In the genomic region with DNA sequence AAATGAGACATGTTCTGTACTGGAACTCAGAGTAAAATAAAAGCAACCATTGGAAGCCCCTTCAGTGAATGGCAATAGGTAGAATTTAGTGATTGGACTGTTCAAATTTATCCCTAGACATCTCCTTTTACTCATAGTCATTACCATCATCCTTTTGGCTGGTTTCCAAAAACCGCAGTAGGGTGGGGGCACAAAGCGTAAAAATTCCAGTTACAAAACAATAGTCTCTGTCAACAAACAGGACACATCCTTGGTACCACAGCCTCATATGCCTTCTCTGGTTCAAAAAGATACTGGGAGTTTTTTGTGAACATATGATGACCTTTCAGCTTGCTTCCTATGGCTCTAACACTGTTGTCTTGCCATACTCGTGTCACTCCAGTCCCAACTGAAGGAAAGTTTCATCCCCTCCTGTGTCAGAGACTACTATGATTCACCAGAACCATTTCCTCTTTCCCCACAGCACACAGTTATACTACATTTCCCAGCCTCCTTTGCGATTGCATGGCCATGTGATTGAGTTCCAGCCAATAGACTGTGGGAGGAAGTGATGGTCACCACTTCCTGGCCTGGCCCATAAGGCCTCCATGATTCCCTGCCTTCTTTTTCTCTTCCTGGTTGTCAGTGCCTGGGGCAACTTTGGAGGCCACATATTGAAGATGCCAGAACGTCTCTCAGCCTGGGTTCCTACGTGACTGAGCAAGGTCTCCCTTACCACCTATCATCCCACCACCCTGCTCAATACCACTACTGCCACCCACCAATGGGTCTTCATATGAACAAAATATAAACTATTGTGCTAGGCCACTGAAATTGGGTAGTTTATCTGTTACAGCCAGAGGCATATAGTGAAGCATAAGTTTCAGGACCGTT, we compare ENCODE assay signal across 1 cellular context.
TF ChIP-seq lines count a peak whose summit lies in the region.

No MANE protein-coding gene starts in this region.

TF ChIP-seq in K562, 482 proteins besides CTCF, POLR2A, EP300 and RAD21 (continued from another document and continues in another):
- TF ChIP-seq USF1 (CRISPR knock-in tag; IDR thresholded peaks at IDR 0.05), result peak; percentile 98
- peak; percentile 59 for TF ChIP-seq ASH1L (IDR thresholded peaks at IDR 0.05; ENCODE audit: borderline replicate concordance, low read depth, partially characterized antibody)
- TF ChIP-seq ATF7 (IDR thresholded peaks at IDR 0.05), result peak; percentile 44; the same call in 1 of the 2 replicates
- no peak for TF ChIP-seq SMC3 (conservative IDR thresholded peaks at IDR 0.05; ENCODE audit: insufficient read depth, low read depth, low read length)
- no peak for TF ChIP-seq TBP (optimal IDR thresholded peaks at IDR 0.05; ENCODE audit: low read depth, low read length)
- TF ChIP-seq ZNF764 (CRISPR knock-in tag; IDR thresholded peaks at IDR 0.05; ENCODE audit: low read depth), result no peak
- TF ChIP-seq, protein P1, sequence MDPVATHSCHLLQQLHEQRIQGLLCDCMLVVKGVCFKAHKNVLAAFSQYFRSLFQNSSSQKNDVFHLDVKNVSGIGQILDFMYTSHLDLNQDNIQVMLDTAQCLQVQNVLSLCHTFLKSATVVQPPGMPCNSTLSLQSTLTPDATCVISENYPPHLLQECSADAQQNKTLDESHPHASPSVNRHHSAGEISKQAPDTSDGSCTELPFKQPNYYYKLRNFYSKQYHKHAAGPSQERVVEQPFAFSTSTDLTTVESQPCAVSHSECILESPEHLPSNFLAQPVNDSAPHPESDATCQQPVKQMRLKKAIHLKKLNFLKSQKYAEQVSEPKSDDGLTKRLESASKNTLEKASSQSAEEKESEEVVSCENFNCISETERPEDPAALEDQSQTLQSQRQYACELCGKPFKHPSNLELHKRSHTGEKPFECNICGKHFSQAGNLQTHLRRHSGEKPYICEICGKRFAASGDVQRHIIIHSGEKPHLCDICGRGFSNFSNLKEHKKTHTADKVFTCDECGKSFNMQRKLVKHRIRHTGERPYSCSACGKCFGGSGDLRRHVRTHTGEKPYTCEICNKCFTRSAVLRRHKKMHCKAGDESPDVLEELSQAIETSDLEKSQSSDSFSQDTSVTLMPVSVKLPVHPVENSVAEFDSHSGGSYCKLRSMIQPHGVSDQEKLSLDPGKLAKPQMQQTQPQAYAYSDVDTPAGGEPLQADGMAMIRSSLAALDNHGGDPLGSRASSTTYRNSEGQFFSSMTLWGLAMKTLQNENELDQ (CRISPR knock-in tag; IDR thresholded peaks at IDR 0.05; ENCODE audit: borderline replicate concordance), result no peak
- TF ChIP-seq, protein P2, sequence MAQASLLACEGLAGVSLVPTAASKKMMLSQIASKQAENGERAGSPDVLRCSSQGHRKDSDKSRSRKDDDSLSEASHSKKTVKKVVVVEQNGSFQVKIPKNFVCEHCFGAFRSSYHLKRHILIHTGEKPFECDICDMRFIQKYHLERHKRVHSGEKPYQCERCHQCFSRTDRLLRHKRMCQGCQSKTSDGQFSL (CRISPR knock-in tag; IDR thresholded peaks at IDR 0.05), result no peak
- TF ChIP-seq, protein P2 (tag; IDR thresholded peaks at IDR 0.05), result 0 out of 4 replicates have a peak, but pooled peaks of 1 of the 2 experiments have one; percentile 40
- peak; percentile 81 for TF ChIP-seq ZNF197 (CRISPR knock-in tag; IDR thresholded peaks at IDR 0.05; ENCODE audit: low read depth)
- TF ChIP-seq PPARD (CRISPR knock-in tag; IDR thresholded peaks at IDR 0.05), result no peak
- no peak for TF ChIP-seq ZNF12 (CRISPR knock-in tag; IDR thresholded peaks at IDR 0.05)
- TF ChIP-seq ZBTB2 (IDR thresholded peaks at IDR 0.05), result no peak
- peak; percentile 79 for TF ChIP-seq MEF2D (tag; conservative IDR thresholded peaks at IDR 0.05; ENCODE audit: low read depth)
- TF ChIP-seq SMAD4 (CRISPR knock-in tag; conservative IDR thresholded peaks at IDR 0.05), result peak; percentile 78
- TF ChIP-seq, protein P3, sequence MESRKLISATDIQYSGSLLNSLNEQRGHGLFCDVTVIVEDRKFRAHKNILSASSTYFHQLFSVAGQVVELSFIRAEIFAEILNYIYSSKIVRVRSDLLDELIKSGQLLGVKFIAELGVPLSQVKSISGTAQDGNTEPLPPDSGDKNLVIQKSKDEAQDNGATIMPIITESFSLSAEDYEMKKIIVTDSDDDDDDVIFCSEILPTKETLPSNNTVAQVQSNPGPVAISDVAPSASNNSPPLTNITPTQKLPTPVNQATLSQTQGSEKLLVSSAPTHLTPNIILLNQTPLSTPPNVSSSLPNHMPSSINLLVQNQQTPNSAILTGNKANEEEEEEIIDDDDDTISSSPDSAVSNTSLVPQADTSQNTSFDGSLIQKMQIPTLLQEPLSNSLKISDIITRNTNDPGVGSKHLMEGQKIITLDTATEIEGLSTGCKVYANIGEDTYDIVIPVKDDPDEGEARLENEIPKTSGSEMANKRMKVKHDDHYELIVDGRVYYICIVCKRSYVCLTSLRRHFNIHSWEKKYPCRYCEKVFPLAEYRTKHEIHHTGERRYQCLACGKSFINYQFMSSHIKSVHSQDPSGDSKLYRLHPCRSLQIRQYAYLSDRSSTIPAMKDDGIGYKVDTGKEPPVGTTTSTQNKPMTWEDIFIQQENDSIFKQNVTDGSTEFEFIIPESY (CRISPR knock-in tag; IDR thresholded peaks at IDR 0.05), result no peak
- peak in 1 of 2 experiments; percentile 64; a peak in 1 of 4 replicates for TF ChIP-seq KDM4B (IDR thresholded peaks at IDR 0.05; ENCODE audit: borderline replicate concordance in 2 of 2, low read depth in 1 of 2)
- peak; percentile 99 for TF ChIP-seq SPI1 (IDR thresholded peaks at IDR 0.05; ENCODE audit: borderline replicate concordance, low read depth, low read length)
- no peak for TF ChIP-seq EGR1 (conservative IDR thresholded peaks at IDR 0.05)
- no peak for TF ChIP-seq ZNF316 (IDR thresholded peaks at IDR 0.05)
- TF ChIP-seq, protein P4, sequence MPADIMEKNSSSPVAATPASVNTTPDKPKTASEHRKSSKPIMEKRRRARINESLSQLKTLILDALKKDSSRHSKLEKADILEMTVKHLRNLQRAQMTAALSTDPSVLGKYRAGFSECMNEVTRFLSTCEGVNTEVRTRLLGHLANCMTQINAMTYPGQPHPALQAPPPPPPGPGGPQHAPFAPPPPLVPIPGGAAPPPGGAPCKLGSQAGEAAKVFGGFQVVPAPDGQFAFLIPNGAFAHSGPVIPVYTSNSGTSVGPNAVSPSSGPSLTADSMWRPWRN (IDR thresholded peaks at IDR 0.05; ENCODE audit: low read depth), result no peak
- no peak for TF ChIP-seq ZNF436 (CRISPR knock-in tag; IDR thresholded peaks at IDR 0.05)
- no peak for TF ChIP-seq RBM17 (IDR thresholded peaks at IDR 0.05; ENCODE audit: borderline replicate concordance, low read depth, low read length)
- TF ChIP-seq ESRRA (IDR thresholded peaks at IDR 0.05; ENCODE audit: borderline replicate concordance, low read depth), result no peak
- TF ChIP-seq ZNF134 (CRISPR knock-in tag; conservative IDR thresholded peaks at IDR 0.05), result 0 out of 2 replicates have a peak, but pooled peaks have one; percentile 55
- 0 out of 2 replicates have a peak, but pooled peaks have one; percentile 16 for TF ChIP-seq JUN (IDR thresholded peaks at IDR 0.05; ENCODE audit: borderline replicate concordance, low read depth, low read length)
- no peak for TF ChIP-seq JUN (CRISPR knock-in tag; IDR thresholded peaks at IDR 0.05; ENCODE audit: borderline replicate concordance)
- TF ChIP-seq ZNF766 (CRISPR knock-in tag; conservative IDR thresholded peaks at IDR 0.05), result peak; percentile 86
- TF ChIP-seq, protein P5, sequence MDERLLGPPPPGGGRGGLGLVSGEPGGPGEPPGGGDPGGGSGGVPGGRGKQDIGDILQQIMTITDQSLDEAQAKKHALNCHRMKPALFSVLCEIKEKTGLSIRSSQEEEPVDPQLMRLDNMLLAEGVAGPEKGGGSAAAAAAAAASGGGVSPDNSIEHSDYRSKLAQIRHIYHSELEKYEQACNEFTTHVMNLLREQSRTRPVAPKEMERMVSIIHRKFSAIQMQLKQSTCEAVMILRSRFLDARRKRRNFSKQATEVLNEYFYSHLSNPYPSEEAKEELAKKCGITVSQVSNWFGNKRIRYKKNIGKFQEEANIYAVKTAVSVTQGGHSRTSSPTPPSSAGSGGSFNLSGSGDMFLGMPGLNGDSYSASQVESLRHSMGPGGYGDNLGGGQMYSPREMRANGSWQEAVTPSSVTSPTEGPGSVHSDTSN (CRISPR knock-in tag; IDR thresholded peaks at IDR 0.05; ENCODE audit: low read depth), result no peak
- TF ChIP-seq, protein P5 (tag; conservative IDR thresholded peaks at IDR 0.05; ENCODE audit: low read depth), result no peak
- no peak for TF ChIP-seq RBBP5 (IDR thresholded peaks at IDR 0.05; ENCODE audit: borderline replicate concordance, insufficient read depth, low read length, poor library complexity, severe bottlenecking)
- TF ChIP-seq ZNF583 (CRISPR knock-in tag; IDR thresholded peaks at IDR 0.05), result peak; percentile 87
- no peak for TF ChIP-seq HMGN3 (IDR thresholded peaks at IDR 0.05; ENCODE audit: borderline replicate concordance, extremely low read depth, insufficient read length, low read depth, low read length)
- peak; percentile 60 for TF ChIP-seq RBM25 (IDR thresholded peaks at IDR 0.05; ENCODE audit: low read depth, low read length, severe bottlenecking)
- no peak for TF ChIP-seq POLR2AphosphoS2 (IDR thresholded peaks at IDR 0.05; ENCODE audit: low read length)
- no peak for TF ChIP-seq ZKSCAN8 (CRISPR knock-in tag; IDR thresholded peaks at IDR 0.05)
- no peak for TF ChIP-seq KLF16 (IDR thresholded peaks at IDR 0.05)
- TF ChIP-seq MCM3 (IDR thresholded peaks at IDR 0.05), result no peak
- TF ChIP-seq TRIM24 (IDR thresholded peaks at IDR 0.05), result no peak
- 0 out of 2 replicates have a peak, but pooled peaks have one; percentile 52 for TF ChIP-seq E2F3 (CRISPR knock-in tag; IDR thresholded peaks at IDR 0.05)
- TF ChIP-seq ZBTB11 (CRISPR knock-in tag; IDR thresholded peaks at IDR 0.05), result peak in 1 of 3 experiments; percentile 54; a peak in 2 of 6 replicates
- TF ChIP-seq ZNF717 (CRISPR knock-in tag; IDR thresholded peaks at IDR 0.05), result no peak
- TF ChIP-seq CBX2 (IDR thresholded peaks at IDR 0.05; ENCODE audit: insufficient read depth, low read length, poor library complexity, severe bottlenecking), result no peak
- TF ChIP-seq ELF1 (tag; IDR thresholded peaks at IDR 0.05), result peak; percentile 94
- TF ChIP-seq CXXC5 (CRISPR knock-in tag; IDR thresholded peaks at IDR 0.05), result peak; percentile 46
- TF ChIP-seq CC2D1A (IDR thresholded peaks at IDR 0.05), result 0 out of 2 replicates have a peak, but pooled peaks have one; percentile 43
- TF ChIP-seq RBM22 (IDR thresholded peaks at IDR 0.05; ENCODE audit: low read depth, low read length, poor library complexity, severe bottlenecking), result no peak
- TF ChIP-seq MBD2 (IDR thresholded peaks at IDR 0.05; ENCODE audit: borderline replicate concordance, low read depth), result peak; percentile 87
- 0 out of 2 replicates have a peak, but pooled peaks have one; percentile 37 for TF ChIP-seq ZNF668 (CRISPR knock-in tag; IDR thresholded peaks at IDR 0.05)
- TF ChIP-seq ZNF324 (CRISPR knock-in tag; IDR thresholded peaks at IDR 0.05), result 0 out of 2 replicates have a peak, but pooled peaks have one; percentile 29
